ENCODE assay signal across 8 cellular contexts in the genomic region with DNA sequence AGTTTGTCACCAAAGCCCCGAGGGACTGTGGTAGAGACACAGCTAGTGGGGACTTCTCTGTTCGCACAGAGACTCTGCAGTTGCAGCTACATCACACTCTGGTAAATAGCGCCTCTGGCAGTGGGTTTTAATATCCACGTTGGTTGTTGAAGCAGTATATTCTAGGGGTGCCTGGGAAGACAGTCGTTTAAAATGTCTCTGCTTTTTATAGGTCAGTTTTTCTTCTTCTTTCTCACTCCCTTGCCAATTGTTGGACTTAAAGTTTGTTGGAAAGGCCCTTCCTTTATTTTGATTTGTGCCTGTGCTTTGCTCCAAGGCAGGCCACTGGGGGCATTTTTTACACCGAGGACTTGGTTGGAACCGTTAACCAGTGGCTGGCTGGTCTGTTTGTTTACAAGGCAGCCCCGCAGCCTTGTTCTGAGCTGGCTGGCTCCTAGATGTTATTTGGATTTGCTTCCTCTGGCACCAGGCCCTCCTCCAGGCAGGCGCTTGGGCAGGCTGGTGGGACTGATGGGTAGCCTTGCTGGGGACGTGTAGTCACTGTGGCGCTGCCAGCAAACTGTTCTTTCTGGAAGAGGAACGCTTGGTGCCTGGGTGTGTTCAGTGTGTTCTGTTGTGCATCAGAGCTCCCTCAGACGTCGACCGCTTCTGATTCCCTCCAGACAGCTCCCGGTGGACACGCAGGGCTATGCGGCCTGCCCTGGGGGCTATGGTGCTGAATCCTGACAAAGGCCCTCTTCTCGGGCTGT.
DNase-seq lines count a peak whose midpoint lies in the region; ATAC-seq and TF ChIP-seq lines count a peak whose summit lies in the region.

No MANE protein-coding gene starts in this region.

- H3K9me3 ChIP-seq in MG63: no peaks in the 10 kb centered on the region
- H3K9me3 ChIP-seq in naive thymus-derived CD4-positive, alpha-beta T cell (ENCODE audit: control insufficient read depth in 2 of 3, low read length in 3 of 3): no peaks in the 10 kb centered on the region

- H3K27me3 ChIP-seq in MG63: no peaks in the 10 kb centered on the region
- no peaks in the 10 kb centered on the region for H3K27me3 ChIP-seq in naive thymus-derived CD4-positive, alpha-beta T cell (ENCODE audit: control insufficient read depth in 2 of 2, insufficient read depth in 2 of 2, low read length in 2 of 2)

- H3K4me3 ChIP-seq in MG63: no peak overlapping the region
- H3K4me3 ChIP-seq in naive thymus-derived CD4-positive, alpha-beta T cell (ENCODE audit: low read length): no peak overlapping the region

- POLR2A ChIA-PET in naive thymus-derived CD4-positive, alpha-beta T cell (lab: Charles Lee): interaction anchor here (0.5 to 1.8 kb wide), 11 partner anchors 8 to 188 kb away, joined by 3 to 13 read pairs (median 3); no protein-coding TSS in a partner anchor

- peaks cover 24% of the 10 kb centered on the region for H3K4me1 Mint-ChIP-seq in CD14-positive monocyte
- H3K4me1 Mint-ChIP-seq in naive thymus-derived CD4-positive, alpha-beta T cell: peaks cover 45 to 94% (median 83%) of the 10 kb centered on the region in 7 donors

- peaks cover 0 to 46% of the 10 kb centered on the region in 2 donors for H3K4me1 ChIP-seq in naive thymus-derived CD4-positive, alpha-beta T cell (ENCODE audit: control insufficient read depth in 2 of 2, insufficient read depth in 2 of 2, low read length in 2 of 2)

- H3K27me3 Mint-ChIP-seq in CD14-positive monocyte (ENCODE audit: low read depth in 3 of 3): peaks cover 0 to 5% (median 0%) of the 10 kb centered on the region in 3 donors
- no peaks in the 10 kb centered on the region for H3K27me3 Mint-ChIP-seq in naive thymus-derived CD4-positive, alpha-beta T cell

- DNase-seq in CD14-positive monocyte (ENCODE audit: low spot score) (no peak), MG63 (peak; percentile 89), caudate nucleus (lab: John Stamatoyannopoulos, UW) (peak in 52 of 61 donors; percentile 13 to 97 (median 58)), ecto neural progenitor cell (ENCODE audit: low spot score) (no peak)
- DNase-seq in naive thymus-derived CD4-positive, alpha-beta T cell: peak in 4 of 9 donors; percentile 37 to 62 (median 50)

- intact Hi-C loops in CD14-positive monocyte (cut with micrococcal nuclease): no loop called here
- intact Hi-C loops in naive thymus-derived CD4-positive, alpha-beta T cell (cut with micrococcal nuclease): loop anchor here in 1 of 2 donors (1.0 kb wide), 1 partner anchor 8 kb away; no protein-coding TSS in a partner anchor

- peak overlapping the region in 4 of 7 donors; percentile 24 to 89 (median 74) for H3K27ac Mint-ChIP-seq in CD14-positive monocyte
- H3K27ac Mint-ChIP-seq in naive thymus-derived CD4-positive, alpha-beta T cell: peak overlapping the region; percentile 88 to 99 (median 94)

- peaks cover 43 to 49% of the 10 kb centered on the region in 2 donors for H3K36me3 Mint-ChIP-seq in CD14-positive monocyte
- peaks cover 5 to 53% (median 31%) of the 10 kb centered on the region in 5 donors for H3K36me3 Mint-ChIP-seq in naive thymus-derived CD4-positive, alpha-beta T cell

- H3K36me3 ChIP-seq in MG63: peaks cover 33% of the 10 kb centered on the region
- peaks cover 0 to 3% (median 0%) of the 10 kb centered on the region in 3 experiments for H3K36me3 ChIP-seq in naive thymus-derived CD4-positive, alpha-beta T cell (ENCODE audit: control insufficient read depth in 2 of 3, insufficient read depth in 3 of 3, low read length in 3 of 3)

- H3K9me3 Mint-ChIP-seq in CD14-positive monocyte: peaks cover 0 to 3% (median 0%) of the 10 kb centered on the region in 7 donors
- peaks cover 0 to 2% (median 0%) of the 10 kb centered on the region in 11 donors for H3K9me3 Mint-ChIP-seq in naive thymus-derived CD4-positive, alpha-beta T cell

- TF ChIP-seq CTCF in CD14-positive monocyte (IDR thresholded peaks at IDR 0.05): no peak

- no peak overlapping the region for H3K4me3 Mint-ChIP-seq in CD14-positive monocyte
- H3K4me3 Mint-ChIP-seq in naive thymus-derived CD4-positive, alpha-beta T cell: peak overlapping the region; percentile 2 to 88 (median 70)

- H3K27ac ChIP-seq in caudate nucleus (ENCODE audit: low read depth, low read length): peak overlapping the region; percentile 84
- peak overlapping the region; percentile 72 for H3K27ac ChIP-seq in naive thymus-derived CD4-positive, alpha-beta T cell (ENCODE audit: low read depth, low read length)

- CTCF ChIA-PET in naive thymus-derived CD4-positive, alpha-beta T cell (lab: Charles Lee): interaction anchor here (0.9 to 1.3 kb wide), 4 partner anchors 13 to 79 kb away, joined by 3 to 4 read pairs (median 3); no protein-coding TSS in a partner anchor

- ATAC-seq in naive thymus-derived CD4-positive, alpha-beta T cell: peak; percentile 57
- ATAC-seq in GM21360 (IDR thresholded peaks at IDR 0.05; ENCODE audit: unreplicated experiment): no peak
- no peak for ATAC-seq in GM19035 (IDR thresholded peaks at IDR 0.05; ENCODE audit: unreplicated experiment)
- no peak for ATAC-seq in HG02852 (IDR thresholded peaks at IDR 0.05; ENCODE audit: unreplicated experiment)

Comparison
In these comparisons a context has a peak if more than half of its experiments do, and no peak if none do; other contexts are left out.
1. DNase-seq: peak in MG63 (single experiment) and caudate nucleus (52 of 61); none in CD14-positive monocyte (single experiment) and ecto neural progenitor cell (single experiment).
2. H3K4me3 Mint-ChIP-seq: peak in naive thymus-derived CD4-positive, alpha-beta T cell (10 of 10); none in CD14-positive monocyte (0 of 2).